In genomic region chr12:102769323-102769916, GRCh38 we compare ENCODE assay signal across 1 cellular context.
TF ChIP-seq lines count a peak whose summit lies in the region.

No MANE protein-coding gene starts in this region.

TF ChIP-seq in GM23338, 12 proteins besides CTCF, POLR2A, EP300 and RAD21 (continued from another document):
- no peak for TF ChIP-seq REST (IDR thresholded peaks at IDR 0.05; ENCODE audit: unreplicated experiment)
TF ChIP-seq in GM23338: peak in this region for 0.
